8 cellular contexts compared by ENCODE assay signal in the genomic region with DNA sequence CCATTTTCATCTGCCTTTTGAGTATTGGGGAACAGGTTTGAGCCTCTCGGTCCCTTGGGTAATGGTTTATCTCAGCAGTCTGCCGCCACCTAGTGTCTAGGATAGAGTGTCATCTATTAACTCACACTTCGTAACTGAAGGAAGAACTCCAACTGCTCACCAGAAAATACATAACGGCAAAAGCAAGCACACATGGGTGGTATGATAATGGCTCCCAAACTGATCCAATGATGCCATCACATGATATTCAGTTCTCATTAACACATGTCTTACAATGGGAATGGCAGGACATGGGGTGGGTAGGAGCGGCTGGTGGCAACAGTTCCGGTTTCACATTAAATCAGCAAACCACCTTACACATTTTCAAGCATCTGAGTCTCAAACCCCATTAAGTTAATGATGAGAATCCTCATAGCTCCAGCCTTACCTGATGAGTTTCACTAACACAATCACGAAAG.
DNase-seq lines count a peak whose midpoint lies in the region; ATAC-seq and TF ChIP-seq lines count a peak whose summit lies in the region.

No MANE protein-coding gene starts in this region.

- peak; percentile 52 for ATAC-seq in GM19023 (IDR thresholded peaks at IDR 0.05; ENCODE audit: unreplicated experiment)
- peak; percentile 52 for ATAC-seq in HG03280 (IDR thresholded peaks at IDR 0.05; ENCODE audit: unreplicated experiment)
- ATAC-seq in GM21825 (IDR thresholded peaks at IDR 0.05; ENCODE audit: unreplicated experiment), result no peak

- H3K9me3 ChIP-seq in osteoblast (ENCODE audit: low read depth, low read length), result no peaks in the 10 kb centered on the region

- DNase-seq in CD1c-positive myeloid dendritic cell (ENCODE audit: extremely low spot score) (peak; percentile 70), NCI-H524 treated with DMSO at 0.1 percent for 48 hours (lab: John Stamatoyannopoulos, UW) (peak; percentile 63), fibroblast of villous mesenchyme (ENCODE audit: low read depth) (peak; percentile 71), osteoblast (ENCODE audit: insufficient read length, low spot score, missing footprints) (peak; percentile 53)
- DNase-seq in activated CD4-positive, alpha-beta T cell treated with anti-CD3 and anti-CD28 coated beads, Interleukin-2, amount 50 U/mL, for 48 hours, result peak; percentile 17 to 39

- H3K4me3 ChIP-seq in fibroblast of villous mesenchyme (ENCODE audit: low read depth, low read length) (no peak overlapping the region), osteoblast (ENCODE audit: insufficient read depth, low read length) (peak overlapping the region; percentile 46)

- peak overlapping the region; percentile 62 for H3K4me2 ChIP-seq in osteoblast (ENCODE audit: insufficient read depth, low read length)

- no peaks in the 10 kb centered on the region for H3K79me2 ChIP-seq in osteoblast (ENCODE audit: insufficient read depth, low read length)

- H2AFZ ChIP-seq in osteoblast (ENCODE audit: low read length), result peak overlapping the region; percentile 68

- H3K27ac ChIP-seq in osteoblast (ENCODE audit: low read depth, low read length), result no peak overlapping the region

- H3K27me3 ChIP-seq in osteoblast (ENCODE audit: insufficient read depth, low read length), result no peaks in the 10 kb centered on the region

- peaks cover 20% of the 10 kb centered on the region for H3K4me1 ChIP-seq in osteoblast (ENCODE audit: insufficient read depth, low read length)

- H3K36me3 ChIP-seq in osteoblast (ENCODE audit: insufficient read depth, low read length), result no peaks in the 10 kb centered on the region

- TF ChIP-seq CTCF in fibroblast of villous mesenchyme (IDR thresholded peaks at IDR 0.05; ENCODE audit: insufficient read depth, low read depth, low read length) (peak; percentile 79), osteoblast (IDR thresholded peaks at IDR 0.05; ENCODE audit: extremely low read depth, low read depth, low read length) (peak; percentile 81)

- H4K20me1 ChIP-seq in osteoblast (ENCODE audit: insufficient read depth, low read length), result no peaks in the 10 kb centered on the region
